1 cellular context compared by ENCODE assay signal in the genomic region with DNA sequence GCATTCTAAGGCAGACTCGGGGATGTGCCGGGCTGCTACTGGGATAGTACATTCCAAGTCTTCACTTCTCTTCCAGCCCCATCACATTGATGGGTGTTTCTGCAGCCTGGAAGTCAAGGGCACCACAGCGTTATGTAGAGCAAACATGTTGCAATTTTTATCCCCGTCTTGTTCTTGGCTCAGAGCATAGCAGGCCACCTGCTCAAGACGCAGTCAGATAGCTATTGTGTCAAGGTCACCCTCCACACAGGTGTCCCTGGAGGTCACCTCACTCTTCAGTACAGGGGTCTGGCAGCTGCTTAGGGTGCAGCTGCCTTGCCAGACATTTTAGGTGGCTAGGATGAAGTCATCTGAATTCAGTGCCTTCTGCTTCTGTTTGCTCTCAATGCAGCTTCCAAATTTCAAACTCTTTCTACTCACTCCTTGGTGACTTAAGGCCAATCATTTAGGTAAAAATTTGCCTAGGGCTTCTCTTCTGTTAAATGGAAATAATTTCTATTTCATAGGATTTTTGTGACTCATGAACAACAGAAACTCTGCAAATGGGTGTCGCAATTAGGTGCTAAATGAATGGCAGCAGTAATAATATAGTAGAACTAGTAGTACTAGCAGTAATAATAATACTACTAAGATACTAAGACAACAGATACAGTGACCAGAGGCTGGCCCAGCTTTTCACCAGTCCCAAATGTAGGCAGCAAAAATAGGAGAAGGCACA.
TF ChIP-seq lines count a peak whose summit lies in the region.

No MANE protein-coding gene starts in this region.

TF ChIP-seq in IMR-90, 13 proteins besides CTCF, POLR2A, EP300 and RAD21:
- TF ChIP-seq, protein P1, sequence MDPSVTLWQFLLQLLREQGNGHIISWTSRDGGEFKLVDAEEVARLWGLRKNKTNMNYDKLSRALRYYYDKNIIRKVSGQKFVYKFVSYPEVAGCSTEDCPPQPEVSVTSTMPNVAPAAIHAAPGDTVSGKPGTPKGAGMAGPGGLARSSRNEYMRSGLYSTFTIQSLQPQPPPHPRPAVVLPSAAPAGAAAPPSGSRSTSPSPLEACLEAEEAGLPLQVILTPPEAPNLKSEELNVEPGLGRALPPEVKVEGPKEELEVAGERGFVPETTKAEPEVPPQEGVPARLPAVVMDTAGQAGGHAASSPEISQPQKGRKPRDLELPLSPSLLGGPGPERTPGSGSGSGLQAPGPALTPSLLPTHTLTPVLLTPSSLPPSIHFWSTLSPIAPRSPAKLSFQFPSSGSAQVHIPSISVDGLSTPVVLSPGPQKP (IDR thresholded peaks at IDR 0.05; ENCODE audit: borderline replicate concordance, low read depth, low read length): no peak
- TF ChIP-seq BHLHE40 (IDR thresholded peaks at IDR 0.05; ENCODE audit: low read depth, low read length) (no peak), CEBPB (IDR thresholded peaks at IDR 0.05; ENCODE audit: low read depth, low read length) (peak; percentile 61; the same call in 1 of the 2 replicates)
